In the genomic region with DNA sequence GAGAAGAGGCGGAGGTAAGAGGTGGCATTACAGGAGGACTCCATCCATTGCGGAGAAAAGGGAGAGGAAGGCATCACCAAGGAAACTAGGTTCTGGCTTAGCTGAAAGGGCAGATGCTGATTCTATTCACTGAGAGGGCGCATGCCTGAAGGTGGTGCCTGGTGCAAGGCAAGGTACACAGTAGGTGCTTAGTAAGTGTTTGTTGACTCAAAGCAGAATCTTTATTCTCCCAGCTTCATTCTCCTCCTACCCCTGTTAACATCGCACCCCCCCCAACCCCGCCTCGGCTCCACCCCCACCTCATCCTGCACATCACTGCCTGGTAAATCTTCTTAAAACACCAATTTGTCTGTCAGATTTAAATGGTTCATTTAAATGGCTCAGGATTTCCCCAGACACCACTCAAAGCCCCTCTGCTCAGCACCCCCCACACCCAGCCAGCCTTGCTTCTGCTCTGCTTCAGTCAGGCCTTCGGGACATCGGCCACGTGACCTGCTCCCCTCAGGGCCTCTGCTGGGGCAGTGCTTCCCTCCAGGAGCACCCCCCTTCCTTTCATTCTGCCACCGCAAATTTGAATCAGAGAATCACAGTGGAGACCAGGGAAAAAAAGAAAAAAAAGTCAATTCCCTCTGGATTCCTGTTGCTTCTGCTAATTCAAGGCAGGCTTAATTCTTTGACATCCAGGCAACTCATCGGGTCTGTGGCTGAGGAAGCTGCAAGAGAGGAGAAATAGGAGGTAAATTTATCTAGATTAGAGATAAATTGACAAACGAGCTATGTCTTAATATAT, we compare ENCODE assay signal across 1 cellular context.
TF ChIP-seq lines count a peak whose summit lies in the region.

No MANE protein-coding gene starts in this region.

TF ChIP-seq in WTC11, 78 proteins besides CTCF, POLR2A, EP300 and RAD21 (continued from another document):
- TF ChIP-seq, protein P1, sequence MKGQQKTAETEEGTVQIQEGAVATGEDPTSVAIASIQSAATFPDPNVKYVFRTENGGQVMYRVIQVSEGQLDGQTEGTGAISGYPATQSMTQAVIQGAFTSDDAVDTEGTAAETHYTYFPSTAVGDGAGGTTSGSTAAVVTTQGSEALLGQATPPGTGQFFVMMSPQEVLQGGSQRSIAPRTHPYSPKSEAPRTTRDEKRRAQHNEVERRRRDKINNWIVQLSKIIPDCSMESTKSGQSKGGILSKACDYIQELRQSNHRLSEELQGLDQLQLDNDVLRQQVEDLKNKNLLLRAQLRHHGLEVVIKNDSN (CRISPR knock-in tag; IDR thresholded peaks at IDR 0.05) = peak; percentile 84
- TF ChIP-seq ZNF121 (CRISPR knock-in tag; IDR thresholded peaks at IDR 0.05) = no peak
- TF ChIP-seq, protein P2, sequence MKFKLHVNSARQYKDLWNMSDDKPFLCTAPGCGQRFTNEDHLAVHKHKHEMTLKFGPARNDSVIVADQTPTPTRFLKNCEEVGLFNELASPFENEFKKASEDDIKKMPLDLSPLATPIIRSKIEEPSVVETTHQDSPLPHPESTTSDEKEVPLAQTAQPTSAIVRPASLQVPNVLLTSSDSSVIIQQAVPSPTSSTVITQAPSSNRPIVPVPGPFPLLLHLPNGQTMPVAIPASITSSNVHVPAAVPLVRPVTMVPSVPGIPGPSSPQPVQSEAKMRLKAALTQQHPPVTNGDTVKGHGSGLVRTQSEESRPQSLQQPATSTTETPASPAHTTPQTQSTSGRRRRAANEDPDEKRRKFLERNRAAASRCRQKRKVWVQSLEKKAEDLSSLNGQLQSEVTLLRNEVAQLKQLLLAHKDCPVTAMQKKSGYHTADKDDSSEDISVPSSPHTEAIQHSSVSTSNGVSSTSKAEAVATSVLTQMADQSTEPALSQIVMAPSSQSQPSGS (CRISPR knock-in tag; IDR thresholded peaks at IDR 0.05; ENCODE audit: borderline replicate concordance, low read depth) = no peak
- TF ChIP-seq NR3C1 (CRISPR knock-in tag; conservative IDR thresholded peaks at IDR 0.05; ENCODE audit: low read depth) = no peak
- TF ChIP-seq, protein P3, sequence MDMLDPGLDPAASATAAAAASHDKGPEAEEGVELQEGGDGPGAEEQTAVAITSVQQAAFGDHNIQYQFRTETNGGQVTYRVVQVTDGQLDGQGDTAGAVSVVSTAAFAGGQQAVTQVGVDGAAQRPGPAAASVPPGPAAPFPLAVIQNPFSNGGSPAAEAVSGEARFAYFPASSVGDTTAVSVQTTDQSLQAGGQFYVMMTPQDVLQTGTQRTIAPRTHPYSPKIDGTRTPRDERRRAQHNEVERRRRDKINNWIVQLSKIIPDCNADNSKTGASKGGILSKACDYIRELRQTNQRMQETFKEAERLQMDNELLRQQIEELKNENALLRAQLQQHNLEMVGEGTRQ (CRISPR knock-in tag; IDR thresholded peaks at IDR 0.05) = peak; percentile 92
- TF ChIP-seq NFYB (CRISPR knock-in tag; conservative IDR thresholded peaks at IDR 0.05; ENCODE audit: low read depth) = no peak
- no peak for TF ChIP-seq OVOL2 (CRISPR knock-in tag; IDR thresholded peaks at IDR 0.05; ENCODE audit: borderline replicate concordance)
